Comparison of ENCODE assay signal across 8 cellular contexts in genomic region chr19:44748426-44749254, GRCh38. TPM values are rescaled to one million over a fixed set of nuclear protein-coding genes. Genes with fewer than 3 reads are reported as not detected.
DNase-seq lines count a peak whose midpoint lies in the region; ATAC-seq, FAIRE-seq and TF ChIP-seq lines count a peak whose summit lies in the region.

TSS of gene BCL3 (plus strand) at chr19:44748708. CDS start at chr19:44748791, 83 bp downstream.

- intact Hi-C loops in T-helper 2 cell treated with Interferon-gamma antibody and Interleukin-4, amounts not matched to agents 100 ng/mL and 5 ng/mL, for 36 hours (cut with micrococcal nuclease), result no loop called here

- H3K9me3 ChIP-seq in iPS-18c (ENCODE audit: control insufficient read depth, insufficient read depth, low read length), result no peaks in the 10 kb centered on the region

- FAIRE-seq in GM18507 (lab: Jason Lieb, UNC), result no peak

- ATAC-seq in HG03045 (IDR thresholded peaks at IDR 0.05; ENCODE audit: unreplicated experiment) (peak; percentile 34), GM21717 (IDR thresholded peaks at IDR 0.05; ENCODE audit: unreplicated experiment) (no peak)

- H3K4me3 ChIP-seq in astrocyte of the spinal cord (ENCODE audit: low read depth, low read length), result peak within 1 kb of the TSS; percentile 80
- H3K4me3 ChIP-seq in iPS-18c (ENCODE audit: insufficient read depth, low read depth, low read length), result peak within 1 kb of the TSS; percentile 63

- DNase-seq in GM18507 (ENCODE audit: extremely low spot score, insufficient read length, low read depth) (peak; percentile 46), astrocyte of the spinal cord (ENCODE audit: low read depth, low spot score) (no peak), foreskin melanocyte (no peak)
- DNase-seq in stimulated activated CD4-positive, alpha-beta T cell treated with anti-CD3 and anti-CD28 coated beads, Interleukin-12 subunit alpha, Interleukin-12 subunit beta, amount 100 ng/mL, for 24 hours (ENCODE audit: low read depth in 2 of 2), result peak; percentile 18 to 51

- no peak for TF ChIP-seq CTCF in astrocyte of the spinal cord (IDR thresholded peaks at IDR 0.05; ENCODE audit: low read depth, low read length)

- in situ Hi-C loops in astrocyte of the spinal cord (cut with HindIII; ENCODE audit: low sequenced_read_pairs), result no loop called here

RNA-seq across cellular contexts. Expression of gene BCL3, which starts in this region (rescaled TPM):
- total RNA-seq in T-helper 2 cell treated with Interferon-gamma antibody and Interleukin-4, amounts not matched to agents 100 ng/mL and 5 ng/mL, for 36 hours, result 65.6 and 68.4 TPM in 2 replicates

Comparison
In these comparisons a context has a peak if more than half of its experiments do, and no peak if none do; other contexts are left out.
1. DNase-seq: peak in GM18507 (single experiment) and stimulated activated CD4-positive, alpha-beta T cell treated with anti-CD3 and anti-CD28 coated beads, Interleukin-12 subunit alpha, Interleukin-12 subunit beta, amount 100 ng/mL, for 24 hours (2 of 2); none in astrocyte of the spinal cord (single experiment) and foreskin melanocyte (single experiment).